Comparison of ENCODE assay signal across 11 cellular contexts in the genomic region with DNA sequence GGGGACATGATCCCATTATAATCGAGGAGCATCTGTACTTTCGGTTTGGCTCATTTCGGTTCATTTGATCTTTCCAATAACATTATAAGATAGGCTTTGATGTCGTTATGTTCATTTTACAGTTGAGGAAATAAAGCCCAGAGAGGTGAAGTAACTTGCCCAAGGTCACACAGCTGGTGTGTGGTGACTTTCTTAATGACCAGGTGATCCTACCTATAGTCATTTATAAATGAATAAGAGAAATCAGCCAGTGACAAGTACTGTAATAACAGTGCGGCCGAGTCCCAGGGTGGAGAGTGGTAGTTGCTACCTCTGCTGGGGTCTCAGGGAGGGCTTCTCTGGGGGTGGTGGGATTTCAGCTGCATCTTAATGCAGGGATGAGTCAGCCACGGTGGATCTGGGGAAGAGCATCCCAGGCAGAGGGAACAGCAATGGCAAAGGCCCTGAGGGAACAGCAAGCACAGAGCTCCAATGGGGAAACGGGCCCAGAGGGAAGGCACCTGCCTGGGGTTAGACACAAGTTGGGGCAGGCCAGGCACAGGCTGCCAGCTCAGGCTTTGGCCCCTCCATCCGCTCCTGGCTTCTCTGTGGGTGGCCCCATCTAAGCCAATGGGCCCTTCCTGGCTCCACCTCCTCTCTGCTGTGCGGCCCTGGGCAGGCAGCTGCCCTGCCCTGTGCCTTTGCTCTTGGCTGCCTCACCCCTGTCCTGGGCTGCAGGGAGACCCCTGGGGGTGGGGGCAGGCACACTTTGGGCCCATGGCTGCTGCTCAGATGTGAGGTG. TPM values are rescaled to one million over a fixed set of nuclear protein-coding genes. Genes with fewer than 3 reads are reported as not detected.
DNase-seq lines count a peak whose midpoint lies in the region; ATAC-seq and TF ChIP-seq lines count a peak whose summit lies in the region.
"Had no signal": no experiment of that assay in that cellular context is flagged by ENCODE, and none has a peak within 500 bp of the region (broad histone marks: within the 10 kb centered on the region; RNA-seq: fewer than 3 reads in every experiment).

No MANE protein-coding gene starts in this region.

- peaks cover 34 to 55% of the 10 kb centered on the region in 2 donors for H3K27me3 Mint-ChIP-seq in CD4-positive, alpha-beta memory T cell
- H3K27me3 Mint-ChIP-seq in nephron progenitor cell (ENCODE audit: low read depth, poor library complexity), result peaks cover 39% of the 10 kb centered on the region

- peak overlapping the region in 7 of 8 donors; percentile 46 to 79 (median 63) for H3K4me3 Mint-ChIP-seq in CD4-positive, alpha-beta memory T cell
- H3K4me3 Mint-ChIP-seq in nephron progenitor cell, result peak overlapping the region; percentile 73

- intact Hi-C loops in CD4-positive, alpha-beta memory T cell (cut with micrococcal nuclease), result no loop called here
- intact Hi-C loops in esophagus squamous epithelium (cut with DNase I), result no loop called here
- intact Hi-C loops in tibial artery (cut with DNase I; ENCODE audit: low total_unique reads), result no loop called here

- no peaks in the 10 kb centered on the region for H3K9me3 ChIP-seq in CD4-positive, alpha-beta memory T cell (ENCODE audit: control insufficient read depth in 1 of 2, low read length in 2 of 2)
- H3K9me3 ChIP-seq in esophagus squamous epithelium (no peaks in the 10 kb centered on the region), tibial artery (no peaks in the 10 kb centered on the region)
- H3K9me3 ChIP-seq: SK-N-SH had no signal

- no peaks in the 10 kb centered on the region for H3K36me3 ChIP-seq in CD4-positive, alpha-beta memory T cell (ENCODE audit: insufficient read depth, low read length)
- no peaks in the 10 kb centered on the region for H3K36me3 ChIP-seq in esophagus squamous epithelium
- H3K36me3 ChIP-seq in tibial artery, result no peaks in the 10 kb centered on the region

- DNase-seq in CD4-positive, alpha-beta memory T cell, result no peak
- peak; percentile 17 for DNase-seq in T1000 (lab: John Stamatoyannopoulos, UW)
- DNase-seq in esophagus squamous epithelium (lab: John Stamatoyannopoulos, UW), result no peak
- no peak for DNase-seq in nephron progenitor cell
- DNase-seq in activated CD8-positive, alpha-beta memory T cell treated with anti-CD3 and anti-CD28 coated beads for 24 hours, result no peak
- DNase-seq in tibial artery, result no peak
- DNase-seq in NCI-H226, result no peak
- DNase-seq: foreskin melanocyte, NCI-H524 treated with DMSO at 0.1 percent for 48 hours had no signal

- 68 to 72% methylated on average over 7 to 9 of the region's 10 CpGs for WGBS in esophagus squamous epithelium, 2 donors

- no peak for TF ChIP-seq CTCF in esophagus squamous epithelium (IDR thresholded peaks at IDR 0.05)
- TF ChIP-seq CTCF in nephron progenitor cell (IDR thresholded peaks at IDR 0.05), result no peak
- no peak for TF ChIP-seq CTCF in tibial artery (IDR thresholded peaks at IDR 0.05)

- no peak for TF ChIP-seq POLR2A in esophagus squamous epithelium (IDR thresholded peaks at IDR 0.05)

- CTCF ChIA-PET in CD4-positive, alpha-beta memory T cell (lab: Charles Lee; ENCODE audit: partially characterized antibody), result no interaction called here

- ATAC-seq in HG02884 (IDR thresholded peaks at IDR 0.05; ENCODE audit: unreplicated experiment), result no peak

- H3K4me1 ChIP-seq in CD4-positive, alpha-beta memory T cell (ENCODE audit: insufficient read depth, low read length), result peaks cover 11% of the 10 kb centered on the region
- peaks cover 8 to 74% (median 22%) of the 10 kb centered on the region in 3 donors for H3K4me1 ChIP-seq in esophagus squamous epithelium
- H3K4me1 ChIP-seq in tibial artery, result peaks cover 0 to 47% (median 20%) of the 10 kb centered on the region in 4 donors

- H3K4me1 Mint-ChIP-seq in CD4-positive, alpha-beta memory T cell, result peaks cover 19 to 40% (median 25%) of the 10 kb centered on the region in 4 donors
- H3K4me1 Mint-ChIP-seq in nephron progenitor cell, result peaks cover 45% of the 10 kb centered on the region

- no peak overlapping the region for H3K27ac Mint-ChIP-seq in CD4-positive, alpha-beta memory T cell
- H3K27ac Mint-ChIP-seq in nephron progenitor cell, result no peak overlapping the region

- no peaks in the 10 kb centered on the region for H3K27me3 ChIP-seq in CD4-positive, alpha-beta memory T cell (ENCODE audit: insufficient read depth, low read length)
- H3K27me3 ChIP-seq in esophagus squamous epithelium, result peaks cover 0 to 58% (median 0%) of the 10 kb centered on the region in 4 donors
- peaks cover 0 to 32% of the 10 kb centered on the region in 2 donors for H3K27me3 ChIP-seq in tibial artery

- H3K27ac ChIP-seq in CD4-positive, alpha-beta memory T cell (ENCODE audit: low read depth, low read length), result no peak overlapping the region
- peak overlapping the region in 3 of 4 donors; percentile 67 to 85 (median 80) for H3K27ac ChIP-seq in esophagus squamous epithelium
- peak overlapping the region in 1 of 2 donors; percentile 49 for H3K27ac ChIP-seq in tibial artery

- no peaks in the 10 kb centered on the region for H3K36me3 Mint-ChIP-seq in CD4-positive, alpha-beta memory T cell
- no peaks in the 10 kb centered on the region for H3K36me3 Mint-ChIP-seq in nephron progenitor cell (ENCODE audit: low read depth)

- POLR2A ChIA-PET in CD4-positive, alpha-beta memory T cell (lab: Charles Lee; ENCODE audit: partially characterized antibody), result no interaction called here

- H3K9me3 Mint-ChIP-seq in CD4-positive, alpha-beta memory T cell, result peaks cover 0 to 4% (median 0%) of the 10 kb centered on the region in 8 donors
- H3K9me3 Mint-ChIP-seq in nephron progenitor cell, result no peaks in the 10 kb centered on the region

- H3K4me3 ChIP-seq in CD4-positive, alpha-beta memory T cell (ENCODE audit: low read length in 2 of 2), result no peak overlapping the region
- H3K4me3 ChIP-seq in esophagus squamous epithelium, result no peak overlapping the region
- H3K4me3 ChIP-seq in tibial artery, result no peak overlapping the region

RNA-seq across cellular contexts. Expression of a gene that starts 1.1 kb away (rescaled TPM):
- total RNA-seq in CD4-positive, alpha-beta memory T cell, result not detected
- not detected for polyA plus RNA-seq in CD4-positive, alpha-beta memory T cell
- total RNA-seq in esophagus squamous epithelium, result 100 to 1,000 TPM in 1 of 4 donors, 10 to 100 TPM in 2, 1 to 10 TPM in 1; 6.3 to 122 (median 25.7) TPM

Comparison
In these comparisons a context has a peak if more than half of its experiments do, and no peak if none do; other contexts are left out.
1. RNA of a gene that starts 1.1 kb away (total RNA-seq): 6.3 to 122 TPM in esophagus squamous epithelium; not detected in CD4-positive, alpha-beta memory T cell; every median in the first group is over 4 times any median in the second.